8 cellular contexts compared by ENCODE assay signal in genomic region chr14:31207746-31208545, GRCh38. TPM values are rescaled to one million over a fixed set of nuclear protein-coding genes. Genes with fewer than 3 reads are reported as not detected.
DNase-seq lines count a peak whose midpoint lies in the region; ATAC-seq and TF ChIP-seq lines count a peak whose summit lies in the region.

HECTD1 (minus strand) TSS chr14:31207793; CDS start chr14:31205936, 1,857 bp downstream.

- ATAC-seq in GM19324 (IDR thresholded peaks at IDR 0.05; ENCODE audit: low FRiP score, unreplicated experiment) = peak; percentile 83
- peak; percentile 67 for ATAC-seq in HG03460 (IDR thresholded peaks at IDR 0.05; ENCODE audit: unreplicated experiment)

- TF ChIP-seq RAD21 in liver (IDR thresholded peaks at IDR 0.05) = peak; percentile 13 to 60

- no peaks in the 10 kb centered on the region for H3K9me3 Mint-ChIP-seq in activated CD4-positive, alpha-beta T cell treated with anti-CD3 and anti-CD28 coated beads, Interleukin-2, amount 10 ng/mL, durations not matched to agents 7 days and 5 days
- H3K9me3 Mint-ChIP-seq in dendritic cell treated with granulocyte-macrophage colony-stimulating factor and Interleukin-4, amounts not matched to agents 40 ng/mL and 50 ng/mL, for 4 days = no peaks in the 10 kb centered on the region

- peaks cover 2% of the 10 kb centered on the region for H3K27me3 Mint-ChIP-seq in activated CD4-positive, alpha-beta T cell treated with anti-CD3 and anti-CD28 coated beads, Interleukin-2, amount 10 ng/mL, durations not matched to agents 7 days and 5 days
- H3K27me3 Mint-ChIP-seq in dendritic cell treated with granulocyte-macrophage colony-stimulating factor and Interleukin-4, amounts not matched to agents 40 ng/mL and 50 ng/mL, for 4 days = no peaks in the 10 kb centered on the region

- intact Hi-C loops in dendritic cell treated with granulocyte-macrophage colony-stimulating factor and Interleukin-4, amounts not matched to agents 40 ng/mL and 50 ng/mL, for 4 days (cut with micrococcal nuclease) = loop anchor here (5.0 kb wide), 1 partner anchor 84 kb away; no protein-coding TSS in a partner anchor

- H3K9ac ChIP-seq in liver (ENCODE audit: low read depth in 1 of 2, low read length in 2 of 2) = peak within 1 kb of the TSS; percentile 99 to 100

- H3K27ac ChIP-seq in C4-2B (peak within 1 kb of the TSS; percentile 99), liver (ENCODE audit: low read depth in 1 of 2, low read length in 2 of 2) (peak within 1 kb of the TSS; percentile 91 to 100)

- under 1% methylated on average over 79 of the region's 79 CpGs for WGBS in liver

- H3K4me1 Mint-ChIP-seq in activated CD4-positive, alpha-beta T cell treated with anti-CD3 and anti-CD28 coated beads, Interleukin-2, amount 10 ng/mL, durations not matched to agents 7 days and 5 days = peaks cover 53% of the 10 kb centered on the region
- peaks cover 30% of the 10 kb centered on the region for H3K4me1 Mint-ChIP-seq in dendritic cell treated with granulocyte-macrophage colony-stimulating factor and Interleukin-4, amounts not matched to agents 40 ng/mL and 50 ng/mL, for 4 days (ENCODE audit: low read depth)

- peaks cover 0 to 3% (median 1%) of the 10 kb centered on the region in 4 donors for H3K36me3 ChIP-seq in liver (ENCODE audit: control insufficient read depth in 4 of 4, insufficient read depth in 3 of 4, low read depth in 1 of 4, low read length in 3 of 4)

- peaks cover 0 to 21% (median 4%) of the 10 kb centered on the region in 4 donors for H3K4me1 ChIP-seq in liver (ENCODE audit: control insufficient read depth in 4 of 4, insufficient read depth in 4 of 4, low read length in 3 of 4)

- H3K9me3 ChIP-seq in liver (ENCODE audit: control insufficient read depth in 4 of 4, low read length in 3 of 4) = no peaks in the 10 kb centered on the region

- TF ChIP-seq CTCF in C4-2B (conservative IDR thresholded peaks at IDR 0.05) = peak; percentile 97
- TF ChIP-seq CTCF in liver (IDR thresholded peaks at IDR 0.05; ENCODE audit: low read depth, low read length, missing input control) = peak; percentile 89

- no peaks in the 10 kb centered on the region for H3K27me3 ChIP-seq in liver (ENCODE audit: control insufficient read depth in 4 of 4, insufficient read depth in 4 of 4, low read length in 3 of 4)

- H3K36me3 Mint-ChIP-seq in activated CD4-positive, alpha-beta T cell treated with anti-CD3 and anti-CD28 coated beads, Interleukin-2, amount 10 ng/mL, durations not matched to agents 7 days and 5 days (ENCODE audit: low read depth) = peaks cover 25% of the 10 kb centered on the region
- H3K36me3 Mint-ChIP-seq in dendritic cell treated with granulocyte-macrophage colony-stimulating factor and Interleukin-4, amounts not matched to agents 40 ng/mL and 50 ng/mL, for 4 days (ENCODE audit: low read depth) = peaks cover 30% of the 10 kb centered on the region

- CTCF ChIA-PET in activated CD4-positive, alpha-beta T cell treated with anti-CD3 and anti-CD28 coated beads, Interleukin-2, amount 10 ng/mL, durations not matched to agents 7 days and 5 days (lab: Charles Lee) = interaction anchor here (0.6 to 3.1 kb wide), 25 partner anchors 12 to 648 kb away, joined by 3 to 19 read pairs (median 4); partner anchors contain the start of genes HEATR5A and STRN3

- peak within 1 kb of the TSS; percentile 69 to 89 (median 83) for H3K4me3 ChIP-seq in liver (ENCODE audit: low read depth in 1 of 3, low read length in 3 of 3)

- DNase-seq in NCI-H526 (lab: John Stamatoyannopoulos, UW) = peak; percentile 75 to 94
- DNase-seq in activated CD4-positive, alpha-beta T cell treated with anti-CD3 and anti-CD28 coated beads, Interleukin-2, amount 10 ng/mL, durations not matched to agents 7 days and 5 days = peak; percentile 87
- peak; percentile 89 for DNase-seq in stimulated activated CD4-positive, alpha-beta T cell treated with anti-CD3 and anti-CD28 coated beads, Interleukin-4, amount 100 ng/mL, for 24 hours

- H3K27ac Mint-ChIP-seq in activated CD4-positive, alpha-beta T cell treated with anti-CD3 and anti-CD28 coated beads, Interleukin-2, amount 10 ng/mL, durations not matched to agents 7 days and 5 days = peak within 1 kb of the TSS; percentile 100
- peak within 1 kb of the TSS; percentile 99 for H3K27ac Mint-ChIP-seq in dendritic cell treated with granulocyte-macrophage colony-stimulating factor and Interleukin-4, amounts not matched to agents 40 ng/mL and 50 ng/mL, for 4 days

- POLR2A ChIA-PET in activated CD4-positive, alpha-beta T cell treated with anti-CD3 and anti-CD28 coated beads, Interleukin-2, amount 10 ng/mL, durations not matched to agents 7 days and 5 days (lab: Charles Lee) = interaction anchor here (0.6 to 1.4 kb wide), 2 partner anchors 92 to 181 kb away, joined by 3 to 4 read pairs; no protein-coding TSS in a partner anchor

- H3K4me3 Mint-ChIP-seq in activated CD4-positive, alpha-beta T cell treated with anti-CD3 and anti-CD28 coated beads, Interleukin-2, amount 10 ng/mL, durations not matched to agents 7 days and 5 days = peak within 1 kb of the TSS; percentile 90
- peak within 1 kb of the TSS; percentile 97 for H3K4me3 Mint-ChIP-seq in dendritic cell treated with granulocyte-macrophage colony-stimulating factor and Interleukin-4, amounts not matched to agents 40 ng/mL and 50 ng/mL, for 4 days

TF ChIP-seq in liver, 16 proteins besides CTCF, POLR2A, EP300 and RAD21:
- peak; percentile 65 for TF ChIP-seq SP1 (IDR thresholded peaks at IDR 0.05)
- TF ChIP-seq, protein P1, sequence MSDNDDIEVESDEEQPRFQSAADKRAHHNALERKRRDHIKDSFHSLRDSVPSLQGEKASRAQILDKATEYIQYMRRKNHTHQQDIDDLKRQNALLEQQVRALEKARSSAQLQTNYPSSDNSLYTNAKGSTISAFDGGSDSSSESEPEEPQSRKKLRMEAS (IDR thresholded peaks at IDR 0.05) = no peak
- no peak for TF ChIP-seq FOXA2 (IDR thresholded peaks at IDR 0.05)
- peak; percentile 69 for TF ChIP-seq YY1 (IDR thresholded peaks at IDR 0.05)
- TF ChIP-seq RXRA (IDR thresholded peaks at IDR 0.05) = peak; percentile 59 to 73
- TF ChIP-seq, protein P2, sequence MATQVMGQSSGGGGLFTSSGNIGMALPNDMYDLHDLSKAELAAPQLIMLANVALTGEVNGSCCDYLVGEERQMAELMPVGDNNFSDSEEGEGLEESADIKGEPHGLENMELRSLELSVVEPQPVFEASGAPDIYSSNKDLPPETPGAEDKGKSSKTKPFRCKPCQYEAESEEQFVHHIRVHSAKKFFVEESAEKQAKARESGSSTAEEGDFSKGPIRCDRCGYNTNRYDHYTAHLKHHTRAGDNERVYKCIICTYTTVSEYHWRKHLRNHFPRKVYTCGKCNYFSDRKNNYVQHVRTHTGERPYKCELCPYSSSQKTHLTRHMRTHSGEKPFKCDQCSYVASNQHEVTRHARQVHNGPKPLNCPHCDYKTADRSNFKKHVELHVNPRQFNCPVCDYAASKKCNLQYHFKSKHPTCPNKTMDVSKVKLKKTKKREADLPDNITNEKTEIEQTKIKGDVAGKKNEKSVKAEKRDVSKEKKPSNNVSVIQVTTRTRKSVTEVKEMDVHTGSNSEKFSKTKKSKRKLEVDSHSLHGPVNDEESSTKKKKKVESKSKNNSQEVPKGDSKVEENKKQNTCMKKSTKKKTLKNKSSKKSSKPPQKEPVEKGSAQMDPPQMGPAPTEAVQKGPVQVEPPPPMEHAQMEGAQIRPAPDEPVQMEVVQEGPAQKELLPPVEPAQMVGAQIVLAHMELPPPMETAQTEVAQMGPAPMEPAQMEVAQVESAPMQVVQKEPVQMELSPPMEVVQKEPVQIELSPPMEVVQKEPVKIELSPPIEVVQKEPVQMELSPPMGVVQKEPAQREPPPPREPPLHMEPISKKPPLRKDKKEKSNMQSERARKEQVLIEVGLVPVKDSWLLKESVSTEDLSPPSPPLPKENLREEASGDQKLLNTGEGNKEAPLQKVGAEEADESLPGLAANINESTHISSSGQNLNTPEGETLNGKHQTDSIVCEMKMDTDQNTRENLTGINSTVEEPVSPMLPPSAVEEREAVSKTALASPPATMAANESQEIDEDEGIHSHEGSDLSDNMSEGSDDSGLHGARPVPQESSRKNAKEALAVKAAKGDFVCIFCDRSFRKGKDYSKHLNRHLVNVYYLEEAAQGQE (IDR thresholded peaks at IDR 0.05) = peak; percentile 62
- peak; percentile 83 for TF ChIP-seq TAF1 (conservative IDR thresholded peaks at IDR 0.05)
- no peak for TF ChIP-seq HNF4A (conservative IDR thresholded peaks at IDR 0.05)
- no peak for TF ChIP-seq NR2F2 (IDR thresholded peaks at IDR 0.05)
- peak in 1 of 2 donors; percentile 52 for TF ChIP-seq GABPA (IDR thresholded peaks at IDR 0.05 in 1 of 2, conservative IDR thresholded peaks at IDR 0.05 in 1 of 2)
- TF ChIP-seq HNF4G (IDR thresholded peaks at IDR 0.05) = no peak
- TF ChIP-seq ATF3 (IDR thresholded peaks at IDR 0.05) = no peak
TF ChIP-seq in liver: peak in this region for 6.

RNA-seq across cellular contexts. Expression of gene HECTD1, which starts in this region (rescaled TPM):
- total RNA-seq in activated CD4-positive, alpha-beta T cell treated with anti-CD3 and anti-CD28 coated beads, Interleukin-2, amount 10 ng/mL, durations not matched to agents 7 days and 5 days = 100 to 1,000 TPM in 1 of 2 experiments, 10 to 100 TPM in 1; 97.2 to 110 TPM
- 100 to 1,000 TPM; 186 to 256 TPM for total RNA-seq in liver
- 10 to 100 TPM; 46.8 to 49.3 TPM for polyA plus RNA-seq in liver

Comparison
In these comparisons a context has a peak if more than half of its experiments do, and no peak if none do; other contexts are left out.
1. Peak in every context shown above with its lines: DNase-seq, ATAC-seq, H3K4me3 ChIP-seq and H3K27ac ChIP-seq.